In the genomic region with DNA sequence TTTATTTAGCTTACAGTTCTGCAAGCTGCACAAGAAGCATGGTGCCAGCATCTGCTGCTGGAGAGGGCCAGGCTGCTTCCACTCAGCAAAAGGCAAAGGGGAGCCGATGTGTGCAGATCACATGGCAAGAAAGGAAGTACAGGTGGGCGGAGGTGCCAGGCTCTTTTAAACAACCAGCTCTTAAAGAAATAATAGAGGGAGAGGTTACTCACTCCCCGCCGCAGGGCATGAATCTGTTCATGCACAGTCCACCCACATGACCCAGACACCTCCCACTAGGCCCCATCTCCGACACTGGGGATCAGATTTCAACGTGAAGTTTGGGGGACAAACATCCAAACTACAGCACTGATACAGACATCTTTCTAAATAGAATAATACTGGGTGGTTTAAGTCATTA, we compare ENCODE assay signal across 23 cellular contexts.
DNase-seq lines count a peak whose midpoint lies in the region; ATAC-seq and TF ChIP-seq lines count a peak whose summit lies in the region.
"Had no signal": no experiment of that assay in that cellular context is flagged by ENCODE, and none has a peak within 500 bp of the region (broad histone marks: within the 10 kb centered on the region; RNA-seq: fewer than 3 reads in every experiment).

No MANE protein-coding gene starts in this region.

- POLR2A ChIA-PET in activated CD4-positive, alpha-beta memory T cell treated with anti-CD3 and anti-CD28 coated beads for 36 hours (lab: Charles Lee): no interaction called here
- POLR2A ChIA-PET in activated CD4-positive, alpha-beta memory T cell treated with anti-CD3 and anti-CD28 coated beads, Interleukin-2, amount 10 ng/mL, durations not matched to agents 7 days and 5 days (lab: Charles Lee): no interaction called here

- H3K4me3 ChIP-seq in epithelial cell of esophagus (ENCODE audit: low read length): no peak overlapping the region
- H3K4me3 ChIP-seq: GM23248 had no signal

- H3K9me3 Mint-ChIP-seq in activated CD4-positive, alpha-beta memory T cell treated with anti-CD3 and anti-CD28 coated beads for 36 hours: no peaks in the 10 kb centered on the region
- H3K9me3 Mint-ChIP-seq in activated CD4-positive, alpha-beta memory T cell treated with anti-CD3 and anti-CD28 coated beads, Interleukin-2, amount 10 ng/mL, durations not matched to agents 7 days and 5 days: no peaks in the 10 kb centered on the region
- no peaks in the 10 kb centered on the region for H3K9me3 Mint-ChIP-seq in stimulated activated effector memory CD8-positive, alpha-beta T cell treated with anti-CD3 and anti-CD28 coated beads, Interleukin-12 subunit alpha, Interleukin-12 subunit beta, amount 100 ng/mL, for 72 hours
- H3K9me3 Mint-ChIP-seq: CD14-positive monocyte had no signal

- H3K36me3 Mint-ChIP-seq in activated CD4-positive, alpha-beta memory T cell treated with anti-CD3 and anti-CD28 coated beads for 36 hours: no peaks in the 10 kb centered on the region
- no peaks in the 10 kb centered on the region for H3K36me3 Mint-ChIP-seq in activated CD4-positive, alpha-beta memory T cell treated with anti-CD3 and anti-CD28 coated beads, Interleukin-2, amount 10 ng/mL, durations not matched to agents 7 days and 5 days (ENCODE audit: low read depth)
- H3K36me3 Mint-ChIP-seq in stimulated activated effector memory CD8-positive, alpha-beta T cell treated with anti-CD3 and anti-CD28 coated beads, Interleukin-12 subunit alpha, Interleukin-12 subunit beta, amount 100 ng/mL, for 72 hours: no peaks in the 10 kb centered on the region
- H3K36me3 Mint-ChIP-seq: CD14-positive monocyte had no signal

- H3K4me3 Mint-ChIP-seq in activated CD4-positive, alpha-beta memory T cell treated with anti-CD3 and anti-CD28 coated beads for 36 hours: no peak overlapping the region
- H3K4me3 Mint-ChIP-seq in activated CD4-positive, alpha-beta memory T cell treated with anti-CD3 and anti-CD28 coated beads, Interleukin-2, amount 10 ng/mL, durations not matched to agents 7 days and 5 days: no peak overlapping the region
- no peak overlapping the region for H3K4me3 Mint-ChIP-seq in stimulated activated effector memory CD8-positive, alpha-beta T cell treated with anti-CD3 and anti-CD28 coated beads, Interleukin-12 subunit alpha, Interleukin-12 subunit beta, amount 100 ng/mL, for 72 hours
- H3K4me3 Mint-ChIP-seq: CD14-positive monocyte had no signal

- H3K4me1 Mint-ChIP-seq in activated CD4-positive, alpha-beta memory T cell treated with anti-CD3 and anti-CD28 coated beads for 36 hours (ENCODE audit: low read depth): peaks cover 14% of the 10 kb centered on the region
- peaks cover 6% of the 10 kb centered on the region for H3K4me1 Mint-ChIP-seq in activated CD4-positive, alpha-beta memory T cell treated with anti-CD3 and anti-CD28 coated beads, Interleukin-2, amount 10 ng/mL, durations not matched to agents 7 days and 5 days
- H3K4me1 Mint-ChIP-seq in stimulated activated effector memory CD8-positive, alpha-beta T cell treated with anti-CD3 and anti-CD28 coated beads, Interleukin-12 subunit alpha, Interleukin-12 subunit beta, amount 100 ng/mL, for 72 hours: peaks cover 27% of the 10 kb centered on the region

- DNase-seq in activated CD4-positive, alpha-beta memory T cell treated with anti-CD3 and anti-CD28 coated beads for 36 hours: peak; percentile 13
- DNase-seq in activated CD4-positive, alpha-beta memory T cell treated with anti-CD3 and anti-CD28 coated beads, Interleukin-2, amount 10 ng/mL, durations not matched to agents 7 days and 5 days: no peak
- peak; percentile 32 for DNase-seq in NCI-H69 (lab: John Stamatoyannopoulos, UW)
- peak; percentile 63 for DNase-seq in epithelial cell of esophagus (ENCODE audit: low read depth)
- DNase-seq in stimulated activated effector memory CD8-positive, alpha-beta T cell treated with anti-CD3 and anti-CD28 coated beads, Interleukin-12 subunit alpha, Interleukin-12 subunit beta, amount 100 ng/mL, for 72 hours (ENCODE audit: low spot score in 2 of 2): no peak
- no peak for DNase-seq in middle frontal gyrus (ENCODE audit: extremely low spot score, low spot score)
- DNase-seq in ecto neural progenitor cell (ENCODE audit: low spot score): no peak
- DNase-seq: AML-193, DMS79 treated with DMSO at 0.1 percent for 48 hours, GF-D8, GM23248, HCEC 1CT, KG1, NCI-H1417, NCI-H187, NCI-H2227 treated with DMSO at 0.1 percent for 48 hours, NCI-H510A treated with DMSO at 0.1 percent for 48 hours, PC-3, RPMI8226, SIG-M5 had no signal

- intact Hi-C loops in activated CD4-positive, alpha-beta memory T cell treated with anti-CD3 and anti-CD28 coated beads for 36 hours (cut with micrococcal nuclease): no loop called here

- TF ChIP-seq CTCF in epithelial cell of esophagus (IDR thresholded peaks at IDR 0.05; ENCODE audit: insufficient read depth, low read depth, low read length, missing control alignments): no peak

- CTCF ChIA-PET in activated CD4-positive, alpha-beta memory T cell treated with anti-CD3 and anti-CD28 coated beads for 36 hours (lab: Charles Lee): no interaction called here
- CTCF ChIA-PET in activated CD4-positive, alpha-beta memory T cell treated with anti-CD3 and anti-CD28 coated beads, Interleukin-2, amount 10 ng/mL, durations not matched to agents 7 days and 5 days (lab: Charles Lee): no interaction called here

- H3K27me3 Mint-ChIP-seq in activated CD4-positive, alpha-beta memory T cell treated with anti-CD3 and anti-CD28 coated beads for 36 hours: no peaks in the 10 kb centered on the region
- H3K27me3 Mint-ChIP-seq in activated CD4-positive, alpha-beta memory T cell treated with anti-CD3 and anti-CD28 coated beads, Interleukin-2, amount 10 ng/mL, durations not matched to agents 7 days and 5 days: no peaks in the 10 kb centered on the region

- ATAC-seq in stimulated activated effector memory CD8-positive, alpha-beta T cell treated with anti-CD3 and anti-CD28 coated beads, Interleukin-12 subunit alpha, Interleukin-12 subunit beta, amount 100 ng/mL, for 72 hours: peak; percentile 82
- ATAC-seq in GM19035 (IDR thresholded peaks at IDR 0.05; ENCODE audit: unreplicated experiment): no peak
- ATAC-seq: HepG2, PC-3 had no signal

- no peak overlapping the region for H3K27ac Mint-ChIP-seq in activated CD4-positive, alpha-beta memory T cell treated with anti-CD3 and anti-CD28 coated beads for 36 hours
- H3K27ac Mint-ChIP-seq in activated CD4-positive, alpha-beta memory T cell treated with anti-CD3 and anti-CD28 coated beads, Interleukin-2, amount 10 ng/mL, durations not matched to agents 7 days and 5 days: no peak overlapping the region
- H3K27ac Mint-ChIP-seq in stimulated activated effector memory CD8-positive, alpha-beta T cell treated with anti-CD3 and anti-CD28 coated beads, Interleukin-12 subunit alpha, Interleukin-12 subunit beta, amount 100 ng/mL, for 72 hours: peak overlapping the region; percentile 30
- H3K27ac Mint-ChIP-seq: CD14-positive monocyte had no signal

Comparison
In these comparisons a context has a peak if more than half of its experiments do, and no peak if none do; other contexts are left out.
1. DNase-seq: peak in activated CD4-positive, alpha-beta memory T cell treated with anti-CD3 and anti-CD28 coated beads for 36 hours (single experiment), NCI-H69 (single experiment) and epithelial cell of esophagus (single experiment); none in activated CD4-positive, alpha-beta memory T cell treated with anti-CD3 and anti-CD28 coated beads, Interleukin-2, amount 10 ng/mL, durations not matched to agents 7 days and 5 days (single experiment), stimulated activated effector memory CD8-positive, alpha-beta T cell treated with anti-CD3 and anti-CD28 coated beads, Interleukin-12 subunit alpha, Interleukin-12 subunit beta, amount 100 ng/mL, for 72 hours (0 of 2), middle frontal gyrus (single experiment) and ecto neural progenitor cell (single experiment).